In the genomic region with DNA sequence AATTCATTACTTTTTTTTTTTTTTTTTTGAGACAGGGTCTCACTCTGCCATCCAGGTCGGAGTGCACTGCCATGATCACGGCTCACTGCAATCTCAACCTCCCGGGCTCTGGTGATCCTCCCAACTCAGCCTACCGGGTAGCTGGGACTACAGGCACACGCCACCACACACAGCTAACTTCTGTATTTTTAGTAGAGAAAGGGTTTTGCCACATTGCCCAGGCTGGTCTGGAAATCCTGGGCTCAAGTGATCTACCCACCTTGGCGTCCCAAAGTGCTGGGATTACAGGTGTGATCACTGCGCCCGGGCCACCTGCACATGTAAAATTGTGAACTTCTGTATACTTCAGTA, we compare ENCODE assay signal across 7 cellular contexts. TPM values are rescaled to one million over a fixed set of nuclear protein-coding genes. Genes with fewer than 3 reads are reported as not detected.
A peak's percentile ranks its signal among the peaks of the same experiment; 100 is the strongest.
DNase-seq lines count a peak whose midpoint lies in the region; ATAC-seq, FAIRE-seq and TF ChIP-seq lines count a peak whose summit lies in the region.
"Not testable (repeated sequence)": the region's sequence is repeated elsewhere in the genome, so short reads cannot be mapped to it uniquely, and the experiment has no call there.

No MANE protein-coding gene starts in this region.

- not testable (repeated sequence) for H3K4me3 Mint-ChIP-seq in GM23338

- H3F3A ChIP-seq in GM23338 (replicated peaks; ENCODE audit: low read depth); PC-3 (ENCODE audit: low read length, unreplicated experiment): not testable (repeated sequence)

- TF ChIP-seq POLR2A in endothelial cell of umbilical vein (IDR thresholded peaks at IDR 0.05; ENCODE audit: low read depth, low read length), result not testable (repeated sequence)

- FAIRE-seq in endothelial cell of umbilical vein (lab: Jason Lieb, UNC), result not testable (repeated sequence)

- H3K27me3 Mint-ChIP-seq in GM23338 (ENCODE audit: insufficient read depth, low read depth, poor library complexity), result not testable (repeated sequence)

- peaks cover 52% of the 10 kb centered on the region for H3K27me3 ChIP-seq in GM23338 (ENCODE audit: insufficient read depth)
- not testable (repeated sequence) for H3K27me3 ChIP-seq in PC-3 (ENCODE audit: low read length); endothelial cell of umbilical vein (ENCODE audit: control insufficient read depth in 2 of 2, insufficient read depth in 2 of 2, low read length in 2 of 2); muscle layer of duodenum (ENCODE audit: low read depth, low read length); skeletal muscle satellite cell (ENCODE audit: control insufficient read depth, insufficient read depth, low read length)

- not testable (repeated sequence) for H3K27ac Mint-ChIP-seq in GM23338; activated naive CD4-positive, alpha-beta T cell treated with anti-CD3 and anti-CD28 coated beads, Interleukin-2, amount 50 U/mL, for 72 hours

- H4K20me1 ChIP-seq in GM23338 (replicated peaks; ENCODE audit: insufficient read depth), result peaks cover 28% of the 10 kb centered on the region
- H4K20me1 ChIP-seq in PC-3 (ENCODE audit: low read length); endothelial cell of umbilical vein (replicated peaks; ENCODE audit: control insufficient read depth, extremely low read depth, insufficient read depth, low read length): not testable (repeated sequence)

- H3K4me1 ChIP-seq in GM23338 (ENCODE audit: insufficient read depth), result peaks cover 14% of the 10 kb centered on the region
- H3K4me1 ChIP-seq in PC-3 (ENCODE audit: insufficient read depth, low read length), result peaks cover 46% of the 10 kb centered on the region
- H3K4me1 ChIP-seq in endothelial cell of umbilical vein (ENCODE audit: control insufficient read depth, extremely low read depth, insufficient read depth, low read length), result peaks cover 12% of the 10 kb centered on the region
- H3K4me1 ChIP-seq in muscle layer of duodenum (ENCODE audit: control insufficient read depth in 1 of 2, insufficient read depth in 2 of 2, low read length in 2 of 2), result peaks cover 0 to 16% of the 10 kb centered on the region in 2 donors
- peaks cover 12% of the 10 kb centered on the region for H3K4me1 ChIP-seq in skeletal muscle satellite cell (ENCODE audit: control insufficient read depth, insufficient read depth, low read length)

- not testable (repeated sequence) for H3K4me1 Mint-ChIP-seq in GM23338

- H3K4me2 ChIP-seq in GM23338 (peak overlapping the region; percentile 90), PC-3 (ENCODE audit: low read length) (peak overlapping the region; percentile 79), endothelial cell of umbilical vein (ENCODE audit: insufficient read depth, low read length) (peak overlapping the region; percentile 65), skeletal muscle satellite cell (ENCODE audit: low read length) (peak overlapping the region; percentile 87)

- not testable (repeated sequence) for H3K27ac ChIP-seq in GM23338 (ENCODE audit: low read depth); endothelial cell of umbilical vein (ENCODE audit: insufficient read depth, low read depth, low read length)
- H3K27ac ChIP-seq in PC-3 (ENCODE audit: low read length) (peak overlapping the region; percentile 39), muscle layer of duodenum (ENCODE audit: low read length) (peak overlapping the region; percentile 52)

- BruUV-seq in PC-3 (replicated peaks; lab: Mats Ljungman, UMichigan), result not testable (repeated sequence)
- TSS peak; percentile 12 for BruUV-seq in endothelial cell of umbilical vein (replicated peaks; lab: Mats Ljungman, UMichigan)

- intact Hi-C loops in PC-3 (cut with micrococcal nuclease), result not testable (repeated sequence)
- intact Hi-C loops in endothelial cell of umbilical vein (cut with micrococcal nuclease), result loop anchor here (1.0 to 2.0 kb wide), 4 partner anchors 9 to 443 kb away; partner anchors contain the start of genes NECAP2 and SDHB

- POLR2A ChIA-PET in PC-3 (lab: Charles Lee; ENCODE audit: unreplicated experiment), result interaction anchor here (0.6 kb wide), 3 partner anchors 17 to 392 kb away, joined by 3 to 4 read pairs (median 3); no protein-coding TSS in a partner anchor
- POLR2A ChIA-PET in endothelial cell of umbilical vein (lab: Charles Lee), result not testable (repeated sequence)

- not testable (repeated sequence) for TF ChIP-seq CTCF in GM23338 (conservative IDR thresholded peaks at IDR 0.05; ENCODE audit: low read depth in 2 of 2); PC-3 (conservative IDR thresholded peaks at IDR 0.05; ENCODE audit: low read depth, low read length); endothelial cell of umbilical vein (IDR thresholded peaks at IDR 0.05; ENCODE audit: extremely low read depth in 1 of 2, insufficient read depth in 1 of 2, low read depth in 1 of 2, low read length in 2 of 2)

- not testable (repeated sequence) for DNase-seq in GM23338 (ENCODE audit: low spot score); PC-3; endothelial cell of umbilical vein (ENCODE audit: low read depth, low spot score)
- DNase-seq in activated naive CD4-positive, alpha-beta T cell treated with anti-CD3 and anti-CD28 coated beads, Interleukin-2, amount 50 U/mL, for 72 hours (ENCODE audit: low spot score in 2 of 2), result peak; percentile 22 to 57

- H3K4me3 ChIP-seq in GM23338, result peak overlapping the region; percentile 78
- H3K4me3 ChIP-seq in PC-3 (ENCODE audit: low read length), result peak overlapping the region; percentile 80
- peak overlapping the region in 1 of 3 experiments; percentile 61 for H3K4me3 ChIP-seq in endothelial cell of umbilical vein (replicated peaks in 1 of 3; ENCODE audit: insufficient read depth in 1 of 3, low read depth in 1 of 3, low read length in 3 of 3)
- H3K4me3 ChIP-seq in iPS-18c (ENCODE audit: insufficient read depth, low read depth, low read length), result peak overlapping the region; percentile 91; the same call in 1 of the 2 replicates
- H3K4me3 ChIP-seq in muscle layer of duodenum (ENCODE audit: low read depth in 1 of 2, low read length in 2 of 2), result peak overlapping the region; percentile 52 to 99
- H3K4me3 ChIP-seq in skeletal muscle satellite cell (ENCODE audit: low read length), result peak overlapping the region; percentile 92

- H3K9me3 Mint-ChIP-seq in GM23338; activated naive CD4-positive, alpha-beta T cell treated with anti-CD3 and anti-CD28 coated beads, Interleukin-2, amount 50 U/mL, for 72 hours: not testable (repeated sequence)

- H3K79me2 ChIP-seq in GM23338 (replicated peaks; ENCODE audit: insufficient read depth) (peaks cover 12% of the 10 kb centered on the region; the same call in 1 of the 2 replicates), PC-3 (ENCODE audit: low read length) (peaks cover 58% of the 10 kb centered on the region)
- not testable (repeated sequence) for H3K79me2 ChIP-seq in endothelial cell of umbilical vein (ENCODE audit: control insufficient read depth, insufficient read depth, low read length)

- dilution Hi-C loops in endothelial cell of umbilical vein (cut with MboI; ENCODE audit: extremely low pct_ligation_motif_present, low sequenced_read_pairs), result not testable (repeated sequence)

- CTCF ChIA-PET in PC-3 (lab: Charles Lee) (interaction anchor here (2.1 kb wide), 1 partner anchor 9 kb away, joined by 7 read pairs; no protein-coding TSS in a partner anchor), endothelial cell of umbilical vein (lab: Charles Lee) (interaction anchor here (0.7 to 3.2 kb wide), 9 partner anchors 9 to 1279 kb away, joined by 3 to 38 read pairs (median 9); partner anchors contain the start of gene NECAP2)

- H3K9me2 ChIP-seq in GM23338 (ENCODE audit: insufficient read depth); PC-3 (replicated peaks; ENCODE audit: low read length): not testable (repeated sequence)

- ATAC-seq in GM23338; PC-3; activated naive CD4-positive, alpha-beta T cell treated with anti-CD3 and anti-CD28 coated beads, Interleukin-2, amount 50 U/mL, for 72 hours: not testable (repeated sequence)

- not testable (repeated sequence) for H3K9me3 ChIP-seq in PC-3 (ENCODE audit: low read length); endothelial cell of umbilical vein (replicated peaks; ENCODE audit: control insufficient read depth, insufficient read depth, low read length); iPS-18c (ENCODE audit: control insufficient read depth, insufficient read depth, low read length); muscle layer of duodenum (ENCODE audit: control insufficient read depth in 1 of 2, low read length in 2 of 2); skeletal muscle satellite cell (replicated peaks; ENCODE audit: low read length)

- not testable (repeated sequence) for H3K36me3 ChIP-seq in GM23338 (ENCODE audit: insufficient read depth); PC-3 (ENCODE audit: low read depth, low read length)
- H3K36me3 ChIP-seq in endothelial cell of umbilical vein (ENCODE audit: control insufficient read depth in 2 of 2, extremely low read depth in 1 of 2, insufficient read depth in 2 of 2, low read length in 2 of 2) (peaks cover 5 to 14% of the 10 kb centered on the region in 2 experiments), muscle layer of duodenum (ENCODE audit: control insufficient read depth in 1 of 2, insufficient read depth in 2 of 2, low read length in 2 of 2) (peaks cover 13 to 20% of the 10 kb centered on the region in 2 donors), skeletal muscle satellite cell (ENCODE audit: insufficient read depth, low read length) (peaks cover 17% of the 10 kb centered on the region)

- not testable (repeated sequence) for H3K9me1 ChIP-seq in endothelial cell of umbilical vein (replicated peaks; ENCODE audit: control insufficient read depth, extremely low read depth, insufficient read depth, low read length)

- H3K9ac ChIP-seq in PC-3 (ENCODE audit: low read length), result peak overlapping the region; percentile 81
- H3K9ac ChIP-seq in endothelial cell of umbilical vein (replicated peaks; ENCODE audit: extremely low read depth, insufficient read depth, low read length), result not testable (repeated sequence)
- peak overlapping the region; percentile 82 for H3K9ac ChIP-seq in skeletal muscle satellite cell (ENCODE audit: low read depth, low read length)

- H2AFZ ChIP-seq in GM23338; endothelial cell of umbilical vein (ENCODE audit: low read depth, low read length): not testable (repeated sequence)
- peak overlapping the region; percentile 82; the same call in 1 of the 2 replicates for H2AFZ ChIP-seq in PC-3 (ENCODE audit: low read length)

- H3K36me3 Mint-ChIP-seq in GM23338 (ENCODE audit: low read depth); activated naive CD4-positive, alpha-beta T cell treated with anti-CD3 and anti-CD28 coated beads, Interleukin-2, amount 50 U/mL, for 72 hours: not testable (repeated sequence)

RNA-seq across cellular contexts. Expression of gene NBPF1, which starts 1.4 kb away (rescaled TPM):
- total RNA-seq in GM23338 (2014; rRNA removed; shearing (Covaris generic)), result 7.5 and 11.8 TPM in 2 replicates
- polyA plus RNA-seq in GM23338 (2016; fragmentation: Nextera tagmentation; extraction: Ambion mirVana) (9.0 and 9.5 TPM in 2 replicates), endothelial cell of umbilical vein (21.1 and 23.0 TPM in 2 replicates)
- total RNA-seq in PC-3 (2014; rRNA removed) (57.2 and 76.7 TPM in 2 replicates), endothelial cell of umbilical vein (33.5 and 58.4 TPM in 2 replicates)
- 1 to 10 TPM; 6.2 to 6.5 TPM for total RNA-seq in activated naive CD4-positive, alpha-beta T cell treated with anti-CD3 and anti-CD28 coated beads, Interleukin-2, amount 50 U/mL, for 72 hours
- polyA plus RNA-seq in endothelial cell of umbilical vein (2011; cell fraction: cytosol; rRNA removed), result 21.2 and 23.0 TPM in 2 replicates
- polyA plus RNA-seq in endothelial cell of umbilical vein (2011; cell fraction: nucleus; rRNA removed), result 83.3 and 85.6 TPM in 2 replicates
- 14.1 and 20.8 TPM in 2 replicates for polyA plus RNA-seq in endothelial cell of umbilical vein (2012)
- polyA minus RNA-seq in endothelial cell of umbilical vein, result 53.0 and 69.0 TPM in 2 replicates
- 13.5 TPM for polyA minus RNA-seq in endothelial cell of umbilical vein (2011; cell fraction: cytosol; rRNA and poly(A)+ RNA removed)
- polyA minus RNA-seq in endothelial cell of umbilical vein (2011; cell fraction: nucleus; rRNA and poly(A)+ RNA removed), result 78.3 and 105 TPM in 2 replicates
- total RNA-seq in skeletal muscle satellite cell (2012; rRNA removed), result 15.7 and 20.3 TPM in 2 replicates

RNA-seq across cellular contexts. Expression of gene RNU1-3, which starts 54.8 kb away (rescaled TPM):
- under 0.01 TPM in 1 of 2 replicates, not detected in the other for total RNA-seq in GM23338 (2014; rRNA removed; shearing (Covaris generic))
- polyA plus RNA-seq in GM23338 (2016; fragmentation: Nextera tagmentation; extraction: Ambion mirVana), result not detected in 2 replicates
- total RNA-seq in PC-3 (2014; rRNA removed), result under 0.01 TPM in 2 replicates
- 1,000 to 10,000 TPM; 1,082 to 1,722 TPM for total RNA-seq in activated naive CD4-positive, alpha-beta T cell treated with anti-CD3 and anti-CD28 coated beads, Interleukin-2, amount 50 U/mL, for 72 hours
- 1,319 and 2,019 TPM in 2 replicates for total RNA-seq in endothelial cell of umbilical vein
- polyA plus RNA-seq in endothelial cell of umbilical vein, result under 0.01 and 206 TPM in 2 replicates
- under 0.01 TPM in 1 of 2 replicates, not detected in the other for polyA plus RNA-seq in endothelial cell of umbilical vein (2011; cell fraction: cytosol; rRNA removed)
- polyA plus RNA-seq in endothelial cell of umbilical vein (2011; cell fraction: nucleus; rRNA removed), result under 0.01 TPM in 2 replicates
- 123 TPM in 1 of 2 replicates, not detected in the other for polyA plus RNA-seq in endothelial cell of umbilical vein (2012)
- polyA minus RNA-seq in endothelial cell of umbilical vein, result 9,566 and 13,963 TPM in 2 replicates
- polyA minus RNA-seq in endothelial cell of umbilical vein (2011; cell fraction: cytosol; rRNA and poly(A)+ RNA removed), result 46,668 TPM
- polyA minus RNA-seq in endothelial cell of umbilical vein (2011; cell fraction: nucleus; rRNA and poly(A)+ RNA removed), result 60,677 and 87,675 TPM in 2 replicates
- total RNA-seq in skeletal muscle satellite cell (2012; rRNA removed), result under 0.01 TPM in 2 replicates

Comparison
In these comparisons a context has a peak if more than half of its experiments do, and no peak if none do; other contexts are left out.
1. RNA of gene RNU1-3, which starts 54.8 kb away (total RNA-seq): 1,082 to 1,722 TPM in activated naive CD4-positive, alpha-beta T cell treated with anti-CD3 and anti-CD28 coated beads, Interleukin-2, amount 50 U/mL, for 72 hours and 1,319 to 2,019 TPM in endothelial cell of umbilical vein; under 0.01 TPM in GM23338 and under 0.01 TPM in PC-3; every median in the first group is over 1,000 times any median in the second.
2. Peak in every context shown above with its lines, with median percentiles within 50 percentile points of each other: H3K4me2 ChIP-seq.